ENCODE assay signal across 4 cellular contexts in genomic region chr4:939508-939907, GRCh38. TPM values are rescaled to one million over a fixed set of nuclear protein-coding genes. Genes with fewer than 3 reads are reported as not detected.
"Had no signal": no experiment of that assay in that cellular context is flagged by ENCODE, and none has a peak within 500 bp of the region (broad histone marks: within the 10 kb centered on the region; RNA-seq: fewer than 3 reads in every experiment).

No MANE protein-coding gene starts in this region.

RNA-seq across cellular contexts. Expression of gene SLC26A1, which starts 53.7 kb away (rescaled TPM):
- total RNA-seq: activated naive CD4-positive, alpha-beta T cell treated with anti-CD3 and anti-CD28 coated beads for 36 hours; activated naive CD4-positive, alpha-beta T cell treated with anti-CD3 and anti-CD28 coated beads, Interleukin-2, amount 50 U/mL, for 72 hours; activated T-cell treated with anti-CD3 and anti-CD28 coated beads, Interleukin-2, amount 50 U/mL, for 72 hours; ascending aorta had no signal
